In the genomic region with DNA sequence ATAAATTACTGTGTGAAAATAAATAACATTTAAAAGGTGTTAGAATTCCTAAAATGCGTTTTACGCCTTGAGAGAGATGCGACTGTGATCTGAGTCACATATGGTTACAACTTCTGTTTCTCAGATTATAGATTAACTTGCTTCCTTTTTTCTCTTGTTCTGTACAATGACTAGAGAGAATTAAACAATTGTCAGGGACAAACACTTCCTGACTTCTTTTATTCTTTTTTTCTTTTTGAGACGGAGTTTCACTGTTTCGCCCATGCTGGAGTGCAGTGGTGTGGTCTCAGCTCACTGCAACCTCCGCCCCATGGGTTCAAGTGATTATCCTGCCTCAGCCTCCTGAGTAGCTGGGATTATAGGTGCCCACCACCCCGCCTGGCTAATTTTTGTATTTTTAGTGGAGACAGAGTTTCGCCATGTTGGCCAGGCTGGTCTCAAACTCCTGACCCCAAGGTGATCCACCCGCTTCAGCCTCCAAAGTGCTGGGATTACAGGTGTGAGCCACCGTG, we compare ENCODE assay signal across 8 cellular contexts.
DNase-seq lines count a peak whose midpoint lies in the region; ATAC-seq and TF ChIP-seq lines count a peak whose summit lies in the region.
"Not testable (repeated sequence)": the region's sequence is repeated elsewhere in the genome, so short reads cannot be mapped to it uniquely, and the experiment has no call there.

No MANE protein-coding gene starts in this region.

- intact Hi-C loops in CD14-positive monocyte (cut with micrococcal nuclease), result not testable (repeated sequence)
- intact Hi-C loops in activated CD8-positive, alpha-beta T cell treated with anti-CD3 and anti-CD28 coated beads for 36 hours (cut with micrococcal nuclease), result loop anchor here (2.0 to 5.0 kb wide), 3 partner anchors 22 to 110 kb away; a partner anchor contains a TSS

- not testable (repeated sequence) for H3K27me3 ChIP-seq in HL-60 (ENCODE audit: insufficient read depth, poor library complexity, severe bottlenecking)

- H3K27me3 Mint-ChIP-seq in CD14-positive monocyte (ENCODE audit: low read depth in 3 of 3); T-helper 2 cell treated with Interferon-gamma antibody and Interleukin-4, amounts not matched to agents 5 μg/mL and 100 μg/mL, for 36 hours (ENCODE audit: low read depth); activated CD8-positive, alpha-beta T cell treated with anti-CD3 and anti-CD28 coated beads for 36 hours; activated naive CD8-positive, alpha-beta T cell treated with anti-CD3 and anti-CD28 coated beads for 36 hours; stimulated activated naive CD8-positive, alpha-beta T cell treated with anti-CD3 and anti-CD28 coated beads, Interleukin-15, Interleukin-2, amounts not matched to agents 100 ng/mL and 50 ng/mL, for 24 hours: not testable (repeated sequence)

- not testable (repeated sequence) for H3K9me3 Mint-ChIP-seq in CD14-positive monocyte; T-helper 2 cell treated with Interferon-gamma antibody and Interleukin-4, amounts not matched to agents 5 μg/mL and 100 μg/mL, for 36 hours; activated CD8-positive, alpha-beta T cell treated with anti-CD3 and anti-CD28 coated beads for 36 hours; activated naive CD8-positive, alpha-beta T cell treated with anti-CD3 and anti-CD28 coated beads for 36 hours; stimulated activated naive CD8-positive, alpha-beta T cell treated with anti-CD3 and anti-CD28 coated beads, Interleukin-15, Interleukin-2, amounts not matched to agents 100 ng/mL and 50 ng/mL, for 24 hours

- not testable (repeated sequence) for H3K36me3 Mint-ChIP-seq in CD14-positive monocyte
- peaks cover 78% of the 10 kb centered on the region for H3K36me3 Mint-ChIP-seq in T-helper 2 cell treated with Interferon-gamma antibody and Interleukin-4, amounts not matched to agents 5 μg/mL and 100 μg/mL, for 36 hours (ENCODE audit: low read depth)
- peaks cover 72% of the 10 kb centered on the region for H3K36me3 Mint-ChIP-seq in activated CD8-positive, alpha-beta T cell treated with anti-CD3 and anti-CD28 coated beads for 36 hours (ENCODE audit: low read depth)
- H3K36me3 Mint-ChIP-seq in activated naive CD8-positive, alpha-beta T cell treated with anti-CD3 and anti-CD28 coated beads for 36 hours, result peaks cover 57% of the 10 kb centered on the region
- H3K36me3 Mint-ChIP-seq in stimulated activated naive CD8-positive, alpha-beta T cell treated with anti-CD3 and anti-CD28 coated beads, Interleukin-15, Interleukin-2, amounts not matched to agents 100 ng/mL and 50 ng/mL, for 24 hours (ENCODE audit: low read depth), result peaks cover 65% of the 10 kb centered on the region

- CTCF ChIA-PET in activated CD8-positive, alpha-beta T cell treated with anti-CD3 and anti-CD28 coated beads for 36 hours (lab: Charles Lee), result interaction anchor here (1.2 to 4.1 kb wide), 11 partner anchors 8 to 198 kb away, joined by 3 to 20 read pairs (median 5); no protein-coding TSS in a partner anchor

- POLR2A ChIA-PET in activated CD8-positive, alpha-beta T cell treated with anti-CD3 and anti-CD28 coated beads for 36 hours (lab: Charles Lee), result interaction anchor here (0.6 to 2.5 kb wide), 5 partner anchors 18 to 187 kb away, joined by 3 to 10 read pairs (median 4); no protein-coding TSS in a partner anchor

- H3K4me3 ChIP-seq in HL-60 (replicated peaks; ENCODE audit: insufficient read depth, low read length), result not testable (repeated sequence)

- not testable (repeated sequence) for TF ChIP-seq CTCF in CD14-positive monocyte (IDR thresholded peaks at IDR 0.05); HL-60 (IDR thresholded peaks at IDR 0.05; ENCODE audit: insufficient read depth, low read length); activated CD8-positive, alpha-beta T cell treated with anti-CD3 and anti-CD28 coated beads for 36 hours (IDR thresholded peaks at IDR 0.05)

- DNase-seq in CD14-positive monocyte (ENCODE audit: low spot score); HL-60 (ENCODE audit: low read depth in 1 of 2, low spot score in 1 of 2); T-helper 2 cell treated with Interferon-gamma antibody and Interleukin-4, amounts not matched to agents 5 μg/mL and 100 μg/mL, for 36 hours (ENCODE audit: low spot score); activated CD8-positive, alpha-beta T cell treated with anti-CD3 and anti-CD28 coated beads for 36 hours; activated naive CD8-positive, alpha-beta T cell treated with anti-CD3 and anti-CD28 coated beads for 36 hours: not testable (repeated sequence)
- DNase-seq in NOMO-1 treated with DMSO at 0.1 percent for 48 hours (lab: John Stamatoyannopoulos, UW; ENCODE audit: unreplicated experiment), result peak; percentile 56
- DNase-seq in kidney tubule cell (ENCODE audit: low spot score), result peak; percentile 62

- peak overlapping the region in 1 of 2 donors; percentile 61 for H3K4me3 Mint-ChIP-seq in CD14-positive monocyte
- peak overlapping the region; percentile 70 for H3K4me3 Mint-ChIP-seq in T-helper 2 cell treated with Interferon-gamma antibody and Interleukin-4, amounts not matched to agents 5 μg/mL and 100 μg/mL, for 36 hours
- H3K4me3 Mint-ChIP-seq in activated CD8-positive, alpha-beta T cell treated with anti-CD3 and anti-CD28 coated beads for 36 hours; stimulated activated naive CD8-positive, alpha-beta T cell treated with anti-CD3 and anti-CD28 coated beads, Interleukin-15, Interleukin-2, amounts not matched to agents 100 ng/mL and 50 ng/mL, for 24 hours: not testable (repeated sequence)
- H3K4me3 Mint-ChIP-seq in activated naive CD8-positive, alpha-beta T cell treated with anti-CD3 and anti-CD28 coated beads for 36 hours, result peak overlapping the region; percentile 45

- H3K27ac Mint-ChIP-seq in CD14-positive monocyte, result peak overlapping the region; percentile 34 to 90 (median 71)
- peak overlapping the region; percentile 86 for H3K27ac Mint-ChIP-seq in T-helper 2 cell treated with Interferon-gamma antibody and Interleukin-4, amounts not matched to agents 5 μg/mL and 100 μg/mL, for 36 hours
- H3K27ac Mint-ChIP-seq in activated CD8-positive, alpha-beta T cell treated with anti-CD3 and anti-CD28 coated beads for 36 hours, result peak overlapping the region; percentile 96
- H3K27ac Mint-ChIP-seq in activated naive CD8-positive, alpha-beta T cell treated with anti-CD3 and anti-CD28 coated beads for 36 hours, result peak overlapping the region; percentile 85
- H3K27ac Mint-ChIP-seq in stimulated activated naive CD8-positive, alpha-beta T cell treated with anti-CD3 and anti-CD28 coated beads, Interleukin-15, Interleukin-2, amounts not matched to agents 100 ng/mL and 50 ng/mL, for 24 hours, result peak overlapping the region; percentile 98

- not testable (repeated sequence) for ATAC-seq in activated CD8-positive, alpha-beta T cell treated with anti-CD3 and anti-CD28 coated beads for 36 hours

- H3K4me1 Mint-ChIP-seq in CD14-positive monocyte, result peaks cover 30% of the 10 kb centered on the region
- H3K4me1 Mint-ChIP-seq in T-helper 2 cell treated with Interferon-gamma antibody and Interleukin-4, amounts not matched to agents 5 μg/mL and 100 μg/mL, for 36 hours (ENCODE audit: low read depth), result peaks cover 61% of the 10 kb centered on the region
- H3K4me1 Mint-ChIP-seq in activated CD8-positive, alpha-beta T cell treated with anti-CD3 and anti-CD28 coated beads for 36 hours (ENCODE audit: low read depth), result peaks cover 63% of the 10 kb centered on the region
- peaks cover 51% of the 10 kb centered on the region for H3K4me1 Mint-ChIP-seq in activated naive CD8-positive, alpha-beta T cell treated with anti-CD3 and anti-CD28 coated beads for 36 hours
- peaks cover 71% of the 10 kb centered on the region for H3K4me1 Mint-ChIP-seq in stimulated activated naive CD8-positive, alpha-beta T cell treated with anti-CD3 and anti-CD28 coated beads, Interleukin-15, Interleukin-2, amounts not matched to agents 100 ng/mL and 50 ng/mL, for 24 hours (ENCODE audit: low read depth)

- peak overlapping the region; percentile 84 for H3K27ac ChIP-seq in HL-60 (replicated peaks)
